Comparison of ENCODE assay signal across 13 cellular contexts in the genomic region with DNA sequence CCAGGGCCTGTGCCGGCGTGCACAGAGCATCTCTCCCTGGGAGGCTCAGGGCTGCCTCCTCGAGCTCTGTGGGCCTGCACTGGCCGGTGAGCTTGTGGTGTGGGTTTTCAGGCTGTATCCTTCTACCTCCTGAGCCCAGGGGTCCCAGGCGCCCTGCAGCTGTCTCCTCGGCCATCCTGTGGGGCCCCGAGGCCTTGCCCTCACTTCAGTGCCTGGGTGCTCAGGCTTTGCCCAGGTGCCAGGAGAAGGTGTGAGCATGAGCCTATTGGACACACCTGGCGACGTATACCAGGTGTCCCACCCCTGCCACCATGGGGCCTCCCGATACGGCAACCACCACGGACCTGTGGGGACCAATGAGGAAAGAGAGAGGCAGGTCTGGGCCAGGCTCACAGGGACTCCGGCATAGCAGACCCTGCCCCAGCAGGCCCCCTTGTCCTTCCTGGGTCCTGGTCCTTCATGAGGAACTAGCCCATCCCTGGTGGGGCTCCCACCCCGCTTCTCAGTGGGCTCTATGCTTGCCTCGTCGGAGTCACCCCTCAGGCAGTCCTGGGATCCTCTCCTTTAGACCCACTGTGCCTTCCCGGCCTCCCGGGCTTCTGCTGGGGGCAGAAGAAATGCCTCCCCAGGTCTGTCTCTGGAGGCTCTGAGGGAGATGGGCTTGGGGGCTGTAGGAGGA.
"Had no signal": no experiment of that assay in that cellular context is flagged by ENCODE, and none has a peak within 500 bp of the region (broad histone marks: within the 10 kb centered on the region; RNA-seq: fewer than 3 reads in every experiment).

No MANE protein-coding gene starts in this region.

- H3K4me1 ChIP-seq: tibial artery had no signal

- H3K27ac Mint-ChIP-seq: activated CD8-positive, alpha-beta memory T cell treated with anti-CD3 and anti-CD28 coated beads, Interleukin-2, amount 10 ng/mL, durations not matched to agents 7 days and 5 days; activated T-cell treated with anti-CD3 and anti-CD28 coated beads, Interleukin-2, amount 50 U/mL, for 24 hours; brain; nephron progenitor cell had no signal

- DNase-seq: activated CD4-positive, alpha-beta T cell treated with anti-CD3 and anti-CD28 coated beads, Interleukin-2, amount 50 U/mL, for 48 hours; activated CD8-positive, alpha-beta memory T cell treated with anti-CD3 and anti-CD28 coated beads, Interleukin-2, amount 10 ng/mL, durations not matched to agents 7 days and 5 days; activated T-cell treated with anti-CD3 and anti-CD28 coated beads, Interleukin-2, amount 50 U/mL, for 24 hours; amygdala; cerebellar nuclear complex; dermis blood vessel endothelial cell; erythroblast; hypothalamus; mesenchymal stem cell; nephron progenitor cell had no signal

- H3K4me3 Mint-ChIP-seq: activated CD8-positive, alpha-beta memory T cell treated with anti-CD3 and anti-CD28 coated beads, Interleukin-2, amount 10 ng/mL, durations not matched to agents 7 days and 5 days; activated T-cell treated with anti-CD3 and anti-CD28 coated beads, Interleukin-2, amount 50 U/mL, for 24 hours; brain; nephron progenitor cell had no signal

- H3K27me3 Mint-ChIP-seq: brain had no signal

- H3K27me3 ChIP-seq: tibial artery had no signal

- H3K4me3 ChIP-seq: skin epidermis, tibial artery had no signal

- H3K4me1 Mint-ChIP-seq: activated CD8-positive, alpha-beta memory T cell treated with anti-CD3 and anti-CD28 coated beads, Interleukin-2, amount 10 ng/mL, durations not matched to agents 7 days and 5 days; brain; nephron progenitor cell had no signal

- H3K27ac ChIP-seq: skin epidermis, tibial artery had no signal

- H3K36me3 Mint-ChIP-seq: activated CD8-positive, alpha-beta memory T cell treated with anti-CD3 and anti-CD28 coated beads, Interleukin-2, amount 10 ng/mL, durations not matched to agents 7 days and 5 days; brain had no signal

- H3K36me3 ChIP-seq: tibial artery had no signal
